In genomic region chr6:18509871-18510643, GRCh38 we compare ENCODE assay signal across 1 cellular context.
TF ChIP-seq lines count a peak whose summit lies in the region.

No MANE protein-coding gene starts in this region.

TF ChIP-seq in H1, 55 proteins besides CTCF, POLR2A, EP300 and RAD21:
- TF ChIP-seq KDM4A (IDR thresholded peaks at IDR 0.05; ENCODE audit: low read depth, low read length, severe bottlenecking) (no peak), SIX5 (IDR thresholded peaks at IDR 0.05; ENCODE audit: low read depth, low read length) (no peak), RNF2 (IDR thresholded peaks at IDR 0.05; ENCODE audit: borderline replicate concordance, low read depth, low read length, missing control alignments, poor library complexity, severe bottlenecking) (no peak), SIN3A (conservative IDR thresholded peaks at IDR 0.05 in 1 of 2, IDR thresholded peaks at IDR 0.05 in 1 of 2; ENCODE audit: low read depth in 1 of 2, low read length in 2 of 2) (no peak), HDAC6 (IDR thresholded peaks at IDR 0.05; ENCODE audit: low read depth, low read length) (no peak), RFX5 (IDR thresholded peaks at IDR 0.05; ENCODE audit: borderline replicate concordance, low read depth, low read length) (no peak), E2F6 (IDR thresholded peaks at IDR 0.05) (no peak), POU5F1 (IDR thresholded peaks at IDR 0.05; ENCODE audit: low read depth, low read length) (no peak), SRF (IDR thresholded peaks at IDR 0.05; ENCODE audit: low read depth, low read length) (no peak), RBBP5 (IDR thresholded peaks at IDR 0.05; ENCODE audit: borderline replicate concordance, low read depth, low read length) (no peak), ASH2L (IDR thresholded peaks at IDR 0.05; ENCODE audit: low read length) (no peak), ZNF274 (IDR thresholded peaks at IDR 0.05; ENCODE audit: borderline replicate concordance, extremely low read depth, low read length) (no peak), MAFK (IDR thresholded peaks at IDR 0.05; ENCODE audit: low read depth, low read length) (no peak), CHD2 (IDR thresholded peaks at IDR 0.05; ENCODE audit: low read length) (no peak), POLR2AphosphoS5 (IDR thresholded peaks at IDR 0.05; ENCODE audit: low read depth, low read length) (no peak), MAX (IDR thresholded peaks at IDR 0.05) (no peak), CTBP2 (IDR thresholded peaks at IDR 0.05; ENCODE audit: borderline replicate concordance, insufficient read depth, insufficient read length, low read length) (no peak)
